ENCODE assay signal across 24 cellular contexts in the genomic region with DNA sequence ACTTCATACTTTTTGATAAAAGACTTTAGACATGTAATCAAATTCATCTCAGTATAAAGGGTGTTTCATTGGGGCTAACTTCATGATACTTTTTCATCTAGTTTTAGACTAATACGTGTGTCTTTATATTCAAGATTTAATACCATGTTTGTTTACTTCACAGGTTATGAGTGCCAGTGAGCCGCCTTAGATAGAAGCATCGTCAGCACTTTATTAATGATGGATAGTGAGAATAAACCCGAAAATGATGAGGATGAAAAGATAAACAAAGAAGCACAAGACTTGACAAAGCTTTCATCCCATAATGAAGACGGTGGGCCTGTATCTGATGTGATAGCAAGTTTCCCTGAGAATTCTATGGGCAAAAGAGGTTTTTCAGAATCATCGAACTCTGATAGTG. TPM values are rescaled to one million over a fixed set of nuclear protein-coding genes. Genes with fewer than 3 reads are reported as not detected.
DNase-seq lines count a peak whose midpoint lies in the region; ATAC-seq and TF ChIP-seq lines count a peak whose summit lies in the region.
"Had no signal": no experiment of that assay in that cellular context is flagged by ENCODE, and none has a peak within 500 bp of the region (broad histone marks: within the 10 kb centered on the region; RNA-seq: fewer than 3 reads in every experiment).

No MANE protein-coding gene starts in this region.

- H3K79me2 ChIP-seq in DND-41 (ENCODE audit: insufficient read depth, low read length), result peaks cover 35% of the 10 kb centered on the region

- H3K4me3 ChIP-seq in DND-41 (ENCODE audit: low read depth in 1 of 2, low read length in 2 of 2) (peak overlapping the region in 1 of 2 experiments; percentile 40; a peak in 2 of 4 replicates), breast epithelium (no peak overlapping the region)
- H3K4me3 ChIP-seq: gastrocnemius medialis, left lung, testis had no signal

- H3K27me3 Mint-ChIP-seq in activated T-cell treated with anti-CD3 and anti-CD28 coated beads, Interleukin-2, amount 50 U/mL, for 72 hours (ENCODE audit: low read depth), result no peaks in the 10 kb centered on the region
- no peaks in the 10 kb centered on the region for H3K27me3 Mint-ChIP-seq in activated T-helper 17 cell treated with anti-CD3 and anti-CD28 coated beads, Interleukin-2, amount 50 U/mL, for 72 hours
- no peaks in the 10 kb centered on the region for H3K27me3 Mint-ChIP-seq in nephron progenitor cell (ENCODE audit: low read depth, poor library complexity)

- H3K9me3 ChIP-seq in DND-41 (ENCODE audit: insufficient read depth, low read length, severe bottlenecking) (no peaks in the 10 kb centered on the region), breast epithelium (no peaks in the 10 kb centered on the region)
- H3K9me3 ChIP-seq: gastrocnemius medialis, left lung, SK-N-SH, testis had no signal

- no peaks in the 10 kb centered on the region for H3K27me3 ChIP-seq in DND-41 (ENCODE audit: insufficient read depth, low read length, poor library complexity)
- H3K27me3 ChIP-seq in breast epithelium, result no peaks in the 10 kb centered on the region
- H3K27me3 ChIP-seq: gastrocnemius medialis, left lung, testis had no signal

- peak overlapping the region; percentile 75 for H3K4me2 ChIP-seq in DND-41 (ENCODE audit: insufficient read depth, low read length)
- H3K4me2 ChIP-seq: SK-N-SH had no signal

- intact Hi-C loops in breast epithelium (cut with DNase I; ENCODE audit: low total_unique reads), result loop anchor here (5.0 kb wide), 1 partner anchor 434 kb away; no protein-coding TSS in a partner anchor

- H3K9ac ChIP-seq in DND-41 (ENCODE audit: low read depth, low read length), result peak overlapping the region; percentile 40
- H3K9ac ChIP-seq: SK-N-SH had no signal

- H3K9me3 Mint-ChIP-seq in activated T-cell treated with anti-CD3 and anti-CD28 coated beads, Interleukin-2, amount 50 U/mL, for 72 hours, result no peaks in the 10 kb centered on the region
- no peaks in the 10 kb centered on the region for H3K9me3 Mint-ChIP-seq in activated T-helper 17 cell treated with anti-CD3 and anti-CD28 coated beads, Interleukin-2, amount 50 U/mL, for 72 hours
- peaks cover 6% of the 10 kb centered on the region for H3K9me3 Mint-ChIP-seq in nephron progenitor cell
- H3K9me3 Mint-ChIP-seq: endodermal cell, H9, WTC11 had no signal

- H4K20me1 ChIP-seq in DND-41 (ENCODE audit: insufficient read depth, low read length), result no peaks in the 10 kb centered on the region

- TF ChIP-seq POLR2A in breast epithelium (IDR thresholded peaks at IDR 0.05), result no peak

- peak overlapping the region; percentile 55; the same call in 1 of the 2 replicates for H2AFZ ChIP-seq in DND-41 (ENCODE audit: low read depth, low read length)

- ATAC-seq in activated T-cell treated with anti-CD3 and anti-CD28 coated beads, Interleukin-2, amount 50 U/mL, for 72 hours (replicated peaks in 1 of 2), result no peak
- ATAC-seq in DND-41 (ENCODE audit: insufficient read depth, low read depth) (no peak), GM18858 (IDR thresholded peaks at IDR 0.05; ENCODE audit: unreplicated experiment) (no peak)
- ATAC-seq in activated T-helper 17 cell treated with anti-CD3 and anti-CD28 coated beads, Interleukin-2, amount 50 U/mL, for 72 hours (replicated peaks), result no peak
- ATAC-seq: gastrocnemius medialis, left lung, WTC11 had no signal

- peaks cover 55% of the 10 kb centered on the region for H3K4me1 Mint-ChIP-seq in activated T-cell treated with anti-CD3 and anti-CD28 coated beads, Interleukin-2, amount 50 U/mL, for 72 hours (ENCODE audit: low read depth)
- H3K4me1 Mint-ChIP-seq in activated T-helper 17 cell treated with anti-CD3 and anti-CD28 coated beads, Interleukin-2, amount 50 U/mL, for 72 hours, result peaks cover 34% of the 10 kb centered on the region
- H3K4me1 Mint-ChIP-seq in nephron progenitor cell, result peaks cover 62% of the 10 kb centered on the region
- H3K4me1 Mint-ChIP-seq: endodermal cell had no signal

- H3K27ac ChIP-seq in DND-41 (ENCODE audit: low read length) (peak overlapping the region; percentile 77), breast epithelium (no peak overlapping the region)
- H3K27ac ChIP-seq: gastrocnemius medialis, testis had no signal

- H3K27ac Mint-ChIP-seq in activated T-cell treated with anti-CD3 and anti-CD28 coated beads, Interleukin-2, amount 50 U/mL, for 72 hours, result peak overlapping the region; percentile 96
- peak overlapping the region; percentile 81 for H3K27ac Mint-ChIP-seq in activated T-helper 17 cell treated with anti-CD3 and anti-CD28 coated beads, Interleukin-2, amount 50 U/mL, for 72 hours
- H3K27ac Mint-ChIP-seq in nephron progenitor cell, result peak overlapping the region; percentile 61
- H3K27ac Mint-ChIP-seq: endodermal cell, H9 had no signal

- H3K4me1 ChIP-seq in DND-41 (ENCODE audit: insufficient read depth, low read length) (peaks cover 38% of the 10 kb centered on the region), breast epithelium (no peaks in the 10 kb centered on the region)
- H3K4me1 ChIP-seq: gastrocnemius medialis, testis had no signal

- no peak for DNase-seq in activated T-cell treated with anti-CD3 and anti-CD28 coated beads, Interleukin-2, amount 50 U/mL, for 72 hours
- DNase-seq in activated T-cell treated with anti-CD3 and anti-CD28 coated beads, Interleukin-2, amount 50 U/mL, for 1 hour, result no peak
- DNase-seq in DND-41 (no peak), nephron progenitor cell (no peak), breast epithelium (ENCODE audit: low spot score in 2 of 2) (no peak), NCI-H1092 (lab: John Stamatoyannopoulos, UW) (no peak)
- DNase-seq: ACHN; cortex of kidney; endodermal cell; gastrocnemius medialis; H9; hippocampal formation; left lung; mesendoderm; NCI-H1417 treated with DMSO at 0.1 percent for 48 hours; NCI-H2107; NCI-H446 treated with DMSO at 0.1 percent for 48 hours; SK-N-SH; small intestine; stimulated activated CD4-positive, alpha-beta T cell treated with anti-CD3 and anti-CD28 coated beads, Interleukin-1b, Interleukin-23, amount 100 ng/mL, for 48 hours; testis had no signal

- H3K36me3 ChIP-seq in DND-41 (ENCODE audit: insufficient read depth, low read length) (peaks cover 33% of the 10 kb centered on the region), breast epithelium (peaks cover 4% of the 10 kb centered on the region)

- H3K36me3 Mint-ChIP-seq in activated T-cell treated with anti-CD3 and anti-CD28 coated beads, Interleukin-2, amount 50 U/mL, for 72 hours (ENCODE audit: insufficient read depth in 2 of 2), result peaks cover 0 to 10% of the 10 kb centered on the region in 2 donors
- peaks cover 42% of the 10 kb centered on the region for H3K36me3 Mint-ChIP-seq in activated T-helper 17 cell treated with anti-CD3 and anti-CD28 coated beads, Interleukin-2, amount 50 U/mL, for 72 hours (ENCODE audit: low read depth)
- H3K36me3 Mint-ChIP-seq in nephron progenitor cell (ENCODE audit: low read depth), result peaks cover 49% of the 10 kb centered on the region

- TF ChIP-seq CTCF in DND-41 (IDR thresholded peaks at IDR 0.05; ENCODE audit: borderline replicate concordance, extremely low read depth, low read length, poor library complexity, severe bottlenecking) (no peak), nephron progenitor cell (IDR thresholded peaks at IDR 0.05) (no peak), breast epithelium (IDR thresholded peaks at IDR 0.05) (no peak)

- peak overlapping the region; percentile 70 to 92 for H3K4me3 Mint-ChIP-seq in activated T-cell treated with anti-CD3 and anti-CD28 coated beads, Interleukin-2, amount 50 U/mL, for 72 hours
- peak overlapping the region; percentile 65 for H3K4me3 Mint-ChIP-seq in activated T-helper 17 cell treated with anti-CD3 and anti-CD28 coated beads, Interleukin-2, amount 50 U/mL, for 72 hours
- no peak overlapping the region for H3K4me3 Mint-ChIP-seq in nephron progenitor cell
- H3K4me3 Mint-ChIP-seq: endodermal cell, H9, WTC11 had no signal

RNA-seq across cellular contexts. Expression of gene ZNF407, which starts 33.1 kb away (rescaled TPM):
- total RNA-seq in activated T-cell treated with anti-CD3 and anti-CD28 coated beads, Interleukin-2, amount 50 U/mL, for 72 hours, result 10 to 100 TPM; 11.9 to 13.0 TPM
- total RNA-seq in activated T-helper 17 cell treated with anti-CD3 and anti-CD28 coated beads, Interleukin-2, amount 50 U/mL, for 72 hours, result 10 to 100 TPM; 17.9 to 22.5 TPM
- total RNA-seq in breast epithelium, result 10 to 100 TPM; 14.9 to 30.1 (median 22.3) TPM
